ENCODE assay signal across 23 cellular contexts in genomic region chr16:2935418-2935817, GRCh38. TPM values are rescaled to one million over a fixed set of nuclear protein-coding genes. Genes with fewer than 3 reads are reported as not detected.
A peak's percentile ranks its signal among the peaks of the same experiment; 100 is the strongest.
DNase-seq lines count a peak whose midpoint lies in the region; ATAC-seq and TF ChIP-seq lines count a peak whose summit lies in the region.
"Had no signal": no experiment of that assay in that cellular context is flagged by ENCODE, and none has a peak within 500 bp of the region (broad histone marks: within the 10 kb centered on the region; RNA-seq: fewer than 3 reads in every experiment).

No MANE protein-coding gene starts in this region.

- H3K9me3 Mint-ChIP-seq in activated naive CD8-positive, alpha-beta T cell treated with anti-CD3 and anti-CD28 coated beads for 36 hours, result no peaks in the 10 kb centered on the region
- H3K9me3 Mint-ChIP-seq in activated naive CD8-positive, alpha-beta T cell treated with anti-CD3 and anti-CD28 coated beads, Interleukin-2, amount 50 U/mL, for 24 hours, result no peaks in the 10 kb centered on the region
- peaks cover 4% of the 10 kb centered on the region for H3K9me3 Mint-ChIP-seq in glutamatergic neuron (ENCODE audit: unreplicated experiment)

- H3K4me3 Mint-ChIP-seq in activated naive CD8-positive, alpha-beta T cell treated with anti-CD3 and anti-CD28 coated beads for 36 hours, result no peak overlapping the region
- no peak overlapping the region for H3K4me3 Mint-ChIP-seq in activated naive CD8-positive, alpha-beta T cell treated with anti-CD3 and anti-CD28 coated beads, Interleukin-2, amount 50 U/mL, for 24 hours
- H3K4me3 Mint-ChIP-seq in glutamatergic neuron (ENCODE audit: unreplicated experiment), result peak overlapping the region; percentile 42

- no peak for TF ChIP-seq CTCF in NB4 (IDR thresholded peaks at IDR 0.05; ENCODE audit: low read depth, low read length)
- no peak for TF ChIP-seq CTCF in glutamatergic neuron (IDR thresholded peaks at IDR 0.05; ENCODE audit: partially characterized antibody, unreplicated experiment)

- TF ChIP-seq POLR2A in NB4 (IDR thresholded peaks at IDR 0.05; ENCODE audit: extremely low read depth, insufficient read length), result no peak

- no peaks in the 10 kb centered on the region for H3K4me1 Mint-ChIP-seq in activated naive CD8-positive, alpha-beta T cell treated with anti-CD3 and anti-CD28 coated beads for 36 hours
- no peaks in the 10 kb centered on the region for H3K4me1 Mint-ChIP-seq in activated naive CD8-positive, alpha-beta T cell treated with anti-CD3 and anti-CD28 coated beads, Interleukin-2, amount 50 U/mL, for 24 hours
- H3K4me1 Mint-ChIP-seq in glutamatergic neuron (ENCODE audit: low read depth, unreplicated experiment), result peaks cover 2% of the 10 kb centered on the region

- peaks cover 12% of the 10 kb centered on the region for H3K36me3 Mint-ChIP-seq in activated naive CD8-positive, alpha-beta T cell treated with anti-CD3 and anti-CD28 coated beads for 36 hours
- H3K36me3 Mint-ChIP-seq in activated naive CD8-positive, alpha-beta T cell treated with anti-CD3 and anti-CD28 coated beads, Interleukin-2, amount 50 U/mL, for 24 hours (ENCODE audit: low read depth), result peaks cover 7% of the 10 kb centered on the region
- peaks cover 4% of the 10 kb centered on the region for H3K36me3 Mint-ChIP-seq in glutamatergic neuron (ENCODE audit: unreplicated experiment)

- H3K27me3 Mint-ChIP-seq in activated naive CD8-positive, alpha-beta T cell treated with anti-CD3 and anti-CD28 coated beads for 36 hours, result no peaks in the 10 kb centered on the region
- H3K27me3 Mint-ChIP-seq in activated naive CD8-positive, alpha-beta T cell treated with anti-CD3 and anti-CD28 coated beads, Interleukin-2, amount 50 U/mL, for 24 hours, result no peaks in the 10 kb centered on the region
- H3K27me3 Mint-ChIP-seq in glutamatergic neuron (ENCODE audit: unreplicated experiment), result peaks cover 4% of the 10 kb centered on the region

- peak overlapping the region; percentile 56 for H3K27ac Mint-ChIP-seq in activated naive CD8-positive, alpha-beta T cell treated with anti-CD3 and anti-CD28 coated beads for 36 hours
- no peak overlapping the region for H3K27ac Mint-ChIP-seq in activated naive CD8-positive, alpha-beta T cell treated with anti-CD3 and anti-CD28 coated beads, Interleukin-2, amount 50 U/mL, for 24 hours
- H3K27ac Mint-ChIP-seq in glutamatergic neuron (ENCODE audit: unreplicated experiment), result no peak overlapping the region

- no peak overlapping the region for H3K4me3 ChIP-seq in NB4 (ENCODE audit: low read depth, low read length)
- H3K4me3 ChIP-seq: GM23248 had no signal

- ATAC-seq in activated naive CD8-positive, alpha-beta T cell treated with anti-CD3 and anti-CD28 coated beads, Interleukin-2, amount 50 U/mL, for 24 hours, result no peak
- no peak for ATAC-seq in HG03521 (IDR thresholded peaks at IDR 0.05; ENCODE audit: unreplicated experiment)
- ATAC-seq: HCT116, HepG2, PC-3 had no signal

- no peak for DNase-seq in activated naive CD8-positive, alpha-beta T cell treated with anti-CD3 and anti-CD28 coated beads for 36 hours
- no peak for DNase-seq in activated naive CD8-positive, alpha-beta T cell treated with anti-CD3 and anti-CD28 coated beads, Interleukin-2, amount 50 U/mL, for 24 hours
- DNase-seq in NB4 (ENCODE audit: low read depth) (peak; percentile 29), glutamatergic neuron (no peak), SW480 (ENCODE audit: low spot score) (no peak)
- no peak for DNase-seq in activated CD8-positive, alpha-beta memory T cell treated with anti-CD3 and anti-CD28 coated beads, Interleukin-2, amount 50 U/mL, for 48 hours
- DNase-seq: AML-193, DMS 273 treated with DMSO at 0.1 percent for 48 hours, GM23248, KG1, MV-4-11, NCI-H1417, NCI-H187, NCI-H2107, NCI-H2227 treated with DMSO at 0.1 percent for 48 hours, NCI-H510A treated with DMSO at 0.1 percent for 48 hours, NCI-H82, PC-3, RPMI8226, SHP77 treated with DMSO at 0.1 percent for 48 hours had no signal

RNA-seq across cellular contexts. Expression of gene FLYWCH1, which starts 23.7 kb away (rescaled TPM):
- 10 to 100 TPM; 24.3 to 26.1 TPM for total RNA-seq in activated naive CD8-positive, alpha-beta T cell treated with anti-CD3 and anti-CD28 coated beads for 36 hours
- total RNA-seq in glutamatergic neuron (ENCODE audit: unreplicated experiment), result 77.1 TPM

RNA-seq across cellular contexts. Expression of gene KREMEN2, which starts 28.7 kb away (rescaled TPM):
- not detected for total RNA-seq in activated naive CD8-positive, alpha-beta T cell treated with anti-CD3 and anti-CD28 coated beads for 36 hours
- total RNA-seq in glutamatergic neuron (ENCODE audit: unreplicated experiment), result 12.8 TPM
- total RNA-seq: GM23248 had no signal

RNA-seq across cellular contexts. Expression of gene PAQR4, which starts 33.7 kb away (rescaled TPM):
- total RNA-seq in activated naive CD8-positive, alpha-beta T cell treated with anti-CD3 and anti-CD28 coated beads for 36 hours, result 10 to 100 TPM; 29.5 to 31.0 TPM
- 69.1 TPM for total RNA-seq in glutamatergic neuron (ENCODE audit: unreplicated experiment)

RNA-seq across cellular contexts. Expression of gene PKMYT1, which starts 44.8 kb away (rescaled TPM):
- total RNA-seq in activated naive CD8-positive, alpha-beta T cell treated with anti-CD3 and anti-CD28 coated beads for 36 hours, result 100 to 1,000 TPM; 144 to 145 TPM
- total RNA-seq in glutamatergic neuron (ENCODE audit: unreplicated experiment), result 8.5 TPM

RNA-seq across cellular contexts. Expression of gene FLYWCH2, which starts 52.4 kb away (rescaled TPM):
- 10 to 100 TPM; 18.0 to 18.3 TPM for total RNA-seq in activated naive CD8-positive, alpha-beta T cell treated with anti-CD3 and anti-CD28 coated beads for 36 hours
- 30.5 TPM for total RNA-seq in glutamatergic neuron (ENCODE audit: unreplicated experiment)

Comparison
In these comparisons a context has a peak if more than half of its experiments do, and no peak if none do; other contexts are left out.
1. RNA of gene KREMEN2, which starts 28.7 kb away (total RNA-seq): 12.8 TPM in glutamatergic neuron (single experiment); not detected in activated naive CD8-positive, alpha-beta T cell treated with anti-CD3 and anti-CD28 coated beads for 36 hours; every median in the first group is over 10 times any median in the second.